1 cellular context compared by ENCODE assay signal in the genomic region with DNA sequence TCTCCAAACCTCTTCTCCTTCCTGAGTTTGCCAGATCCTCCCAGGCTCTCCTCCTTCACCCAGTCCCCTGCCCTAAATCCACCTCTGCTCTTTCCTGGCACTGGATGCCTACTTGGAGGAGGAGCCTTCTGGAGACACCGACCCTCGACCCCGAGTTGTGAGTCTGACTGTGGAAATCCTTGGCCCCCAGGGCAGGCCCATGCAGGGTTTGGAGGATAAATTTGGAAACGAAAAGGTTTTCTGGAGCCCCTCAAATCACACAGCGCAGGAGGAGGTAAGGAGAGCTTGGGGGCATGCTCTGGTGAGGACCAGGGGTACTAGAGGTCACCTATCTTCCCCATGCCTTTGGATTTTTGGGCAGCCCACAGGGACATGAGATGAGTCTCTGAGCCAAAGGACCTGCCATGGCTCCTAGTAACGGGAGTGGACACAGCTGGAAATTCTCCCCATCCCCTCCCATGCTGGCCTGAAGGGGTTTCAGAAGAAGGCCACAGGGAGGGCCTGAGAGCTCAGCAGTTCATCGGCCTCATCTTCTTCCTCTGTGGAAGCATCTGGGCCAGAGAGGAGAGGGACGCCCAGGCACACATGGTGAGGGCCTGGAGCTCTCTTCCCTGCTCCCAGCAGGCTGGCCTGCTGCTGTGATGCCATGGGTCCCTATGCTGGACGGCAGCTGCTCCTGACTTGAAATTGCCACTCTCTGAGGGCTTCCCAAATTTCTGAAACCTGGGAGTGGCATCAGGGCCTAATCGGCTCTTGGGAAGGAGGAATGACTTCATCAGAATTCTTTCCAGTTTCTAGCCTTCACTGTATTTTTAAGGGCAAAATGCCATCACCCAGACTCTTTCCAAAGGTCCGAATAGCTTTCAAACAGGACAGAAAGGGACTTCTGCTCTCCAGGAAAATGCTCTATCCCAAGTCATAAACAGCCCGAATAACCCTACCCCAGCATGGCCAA.
TF ChIP-seq lines count a peak whose summit lies in the region.

No MANE protein-coding gene starts in this region.

TF ChIP-seq in A549, 52 proteins besides CTCF, POLR2A, EP300 and RAD21:
- TF ChIP-seq, protein P1, sequence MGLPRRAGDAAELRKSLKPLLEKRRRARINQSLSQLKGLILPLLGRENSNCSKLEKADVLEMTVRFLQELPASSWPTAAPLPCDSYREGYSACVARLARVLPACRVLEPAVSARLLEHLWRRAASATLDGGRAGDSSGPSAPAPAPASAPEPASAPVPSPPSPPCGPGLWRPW (IDR thresholded peaks at IDR 0.05) = no peak
- no peak for TF ChIP-seq CHD2 (IDR thresholded peaks at IDR 0.05; ENCODE audit: low read length, partially characterized antibody)
- TF ChIP-seq PHF8 (IDR thresholded peaks at IDR 0.05; ENCODE audit: borderline replicate concordance, low read depth) = no peak
- no peak for TF ChIP-seq NR3C1 (IDR thresholded peaks at IDR 0.05)
- no peak for TF ChIP-seq HMGXB4 (CRISPR knock-in tag; IDR thresholded peaks at IDR 0.05; ENCODE audit: borderline replicate concordance)
- no peak for TF ChIP-seq ZSCAN20 (CRISPR knock-in tag; IDR thresholded peaks at IDR 0.05)
- no peak for TF ChIP-seq TFCP2L1 (CRISPR knock-in tag; IDR thresholded peaks at IDR 0.05)
- TF ChIP-seq GATA3 (IDR thresholded peaks at IDR 0.05; ENCODE audit: borderline replicate concordance) = no peak
